ENCODE assay signal across 8 cellular contexts in the genomic region with DNA sequence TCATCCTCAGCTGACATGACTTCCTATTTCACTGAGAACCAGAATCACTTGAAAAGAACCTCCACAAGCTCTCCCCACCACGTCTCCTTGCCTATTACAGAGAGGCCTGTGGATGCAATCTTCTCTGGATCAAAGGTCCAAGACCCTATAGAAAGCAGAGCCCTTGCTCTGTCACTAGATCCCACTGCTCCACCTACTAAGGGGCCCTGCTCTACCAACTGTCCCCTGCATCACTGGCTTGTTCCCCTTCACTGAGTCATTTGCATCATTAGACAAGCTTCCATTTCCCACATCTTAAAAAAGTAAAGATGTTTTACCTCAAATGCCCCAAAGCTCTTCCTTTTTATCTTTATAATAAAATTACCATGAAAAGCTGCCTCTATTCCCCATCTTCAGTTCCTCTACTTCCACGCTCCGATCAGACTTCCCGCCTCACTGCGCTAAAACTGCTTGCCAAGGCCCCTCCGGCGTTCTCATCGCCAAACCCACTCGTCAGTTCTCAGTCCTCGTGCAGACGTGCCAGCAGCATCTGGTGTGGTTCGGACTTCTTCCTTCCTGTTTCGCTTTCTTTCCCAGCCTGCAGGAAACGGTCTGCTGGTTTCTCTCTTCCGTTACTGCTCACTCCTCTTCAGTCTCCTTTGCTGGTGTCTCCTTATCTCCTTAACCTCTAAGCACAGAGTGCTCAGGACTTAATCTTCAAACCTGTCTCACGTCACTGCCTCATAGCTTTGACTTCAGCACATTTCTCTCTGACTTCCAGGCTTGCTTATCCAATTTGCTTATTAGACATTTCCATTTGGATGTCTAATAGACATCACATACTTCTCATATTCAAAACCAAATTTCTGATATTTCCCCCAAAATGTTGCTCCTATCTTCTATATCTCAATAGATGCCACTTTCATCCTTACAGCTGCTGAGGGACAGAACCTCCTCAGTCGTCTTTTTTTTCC. TPM values are rescaled to one million over a fixed set of nuclear protein-coding genes. Genes with fewer than 3 reads are reported as not detected.
DNase-seq lines count a peak whose midpoint lies in the region; ATAC-seq and TF ChIP-seq lines count a peak whose summit lies in the region.

No MANE protein-coding gene starts in this region.

- no peak overlapping the region for H3K27ac Mint-ChIP-seq in progenitor cell of endocrine pancreas

- H3K27me3 ChIP-seq in OCI-LY1 (ENCODE audit: insufficient read depth, low read length) (no peaks in the 10 kb centered on the region), left ventricle myocardium inferior (ENCODE audit: low read depth) (no peaks in the 10 kb centered on the region)

- TF ChIP-seq CTCF in OCI-LY1 (IDR thresholded peaks at IDR 0.05; ENCODE audit: low read length) (no peak), left ventricle myocardium inferior (IDR thresholded peaks at IDR 0.05; ENCODE audit: borderline replicate concordance) (no peak), progenitor cell of endocrine pancreas (IDR thresholded peaks at IDR 0.05; ENCODE audit: unreplicated experiment) (no peak)

- H3K4me1 ChIP-seq in OCI-LY1 (ENCODE audit: insufficient read depth, low read length, severe bottlenecking) (peaks cover 56% of the 10 kb centered on the region), left ventricle myocardium inferior (peaks cover 39% of the 10 kb centered on the region)

- no peak overlapping the region for H3K4me3 Mint-ChIP-seq in progenitor cell of endocrine pancreas (ENCODE audit: low read depth)

- H3K4me3 ChIP-seq in OCI-LY1 (ENCODE audit: low read depth, low read length, poor library complexity, severe bottlenecking) (peak overlapping the region; percentile 56), left ventricle myocardium inferior (peak overlapping the region; percentile 51)

- no peaks in the 10 kb centered on the region for H4K20me1 ChIP-seq in OCI-LY1 (ENCODE audit: insufficient read depth, low read length)

- H3K9ac ChIP-seq in OCI-LY1 (ENCODE audit: low read length), result peak overlapping the region; percentile 63

- H3K9me3 ChIP-seq in OCI-LY1 (ENCODE audit: low read length) (no peaks in the 10 kb centered on the region; the same call in 1 of the 2 replicates), left ventricle myocardium inferior (replicated peaks) (peaks cover 6% of the 10 kb centered on the region)

- H3K27me3 Mint-ChIP-seq in progenitor cell of endocrine pancreas, result no peaks in the 10 kb centered on the region

- H3K4me2 ChIP-seq in OCI-LY1 (ENCODE audit: low read length), result peak overlapping the region; percentile 81

- H3K36me3 ChIP-seq in OCI-LY1 (ENCODE audit: insufficient read depth, low read length), result peaks cover 27% of the 10 kb centered on the region
- peaks cover 32% of the 10 kb centered on the region for H3K36me3 ChIP-seq in left ventricle myocardium inferior

- peaks cover 5% of the 10 kb centered on the region for H3K9me3 Mint-ChIP-seq in progenitor cell of endocrine pancreas (ENCODE audit: low read depth)

- H3K27ac ChIP-seq in OCI-LY1 (ENCODE audit: low read depth, low read length, poor library complexity, severe bottlenecking) (peak overlapping the region; percentile 90), left ventricle myocardium inferior (replicated peaks) (peak overlapping the region; percentile 81)

- peak; percentile 88 for DNase-seq in activated effector memory CD4-positive, alpha-beta T cell treated with anti-CD3 and anti-CD28 coated beads, Interleukin-2, amount 50 U/mL, for 16 hours
- DNase-seq in left ventricle myocardium inferior (peak; percentile 82), NCI-H146 treated with DMSO at 0.1 percent for 48 hours (lab: John Stamatoyannopoulos, UW; ENCODE audit: unreplicated experiment) (no peak), progenitor cell of endocrine pancreas (ENCODE audit: low spot score, unreplicated experiment) (no peak)
- DNase-seq in stimulated activated CD4-positive, alpha-beta T cell treated with anti-CD3 and anti-CD28 coated beads, Interleukin-1b, Interleukin-23, amount 100 ng/mL, for 4 hours (ENCODE audit: low read depth in 2 of 2), result peak; percentile 24 to 35

- no peaks in the 10 kb centered on the region for H3K9me2 ChIP-seq in OCI-LY1 (ENCODE audit: low read depth, low read length)

- peaks cover 13% of the 10 kb centered on the region for H3K36me3 Mint-ChIP-seq in progenitor cell of endocrine pancreas (ENCODE audit: insufficient read depth)

- H3K79me2 ChIP-seq in OCI-LY1 (ENCODE audit: insufficient read depth, low read length), result no peaks in the 10 kb centered on the region

- peak; percentile 77 for ATAC-seq in GM18499 (IDR thresholded peaks at IDR 0.05; ENCODE audit: insufficient read depth, unreplicated experiment)
- ATAC-seq in HG02798 (IDR thresholded peaks at IDR 0.05; ENCODE audit: poor library complexity, unreplicated experiment), result peak; percentile 79

- intact Hi-C loops in left ventricle myocardium inferior (cut with micrococcal nuclease), result no loop called here

- H3F3A ChIP-seq in OCI-LY1 (ENCODE audit: insufficient read depth, low read length), result no peaks in the 10 kb centered on the region; the same call in 1 of the 2 replicates

- no peak overlapping the region for H2AFZ ChIP-seq in OCI-LY1 (ENCODE audit: low read length)

- H3K4me1 Mint-ChIP-seq in progenitor cell of endocrine pancreas (ENCODE audit: low read depth), result peaks cover 2% of the 10 kb centered on the region

RNA-seq across cellular contexts. Expression of a gene that starts 40.5 kb away (rescaled TPM):
- total RNA-seq in left ventricle myocardium inferior (14.8 TPM), progenitor cell of endocrine pancreas (18.2 and 18.9 TPM in 2 replicates)

Comparison
In these comparisons a context has a peak if more than half of its experiments do, and no peak if none do; other contexts are left out.
1. DNase-seq: peak in activated effector memory CD4-positive, alpha-beta T cell treated with anti-CD3 and anti-CD28 coated beads, Interleukin-2, amount 50 U/mL, for 16 hours (single experiment), left ventricle myocardium inferior (single experiment) and stimulated activated CD4-positive, alpha-beta T cell treated with anti-CD3 and anti-CD28 coated beads, Interleukin-1b, Interleukin-23, amount 100 ng/mL, for 4 hours (2 of 2); none in NCI-H146 treated with DMSO at 0.1 percent for 48 hours (single experiment) and progenitor cell of endocrine pancreas (single experiment).